Comparison of ENCODE assay signal across 17 cellular contexts in the genomic region with DNA sequence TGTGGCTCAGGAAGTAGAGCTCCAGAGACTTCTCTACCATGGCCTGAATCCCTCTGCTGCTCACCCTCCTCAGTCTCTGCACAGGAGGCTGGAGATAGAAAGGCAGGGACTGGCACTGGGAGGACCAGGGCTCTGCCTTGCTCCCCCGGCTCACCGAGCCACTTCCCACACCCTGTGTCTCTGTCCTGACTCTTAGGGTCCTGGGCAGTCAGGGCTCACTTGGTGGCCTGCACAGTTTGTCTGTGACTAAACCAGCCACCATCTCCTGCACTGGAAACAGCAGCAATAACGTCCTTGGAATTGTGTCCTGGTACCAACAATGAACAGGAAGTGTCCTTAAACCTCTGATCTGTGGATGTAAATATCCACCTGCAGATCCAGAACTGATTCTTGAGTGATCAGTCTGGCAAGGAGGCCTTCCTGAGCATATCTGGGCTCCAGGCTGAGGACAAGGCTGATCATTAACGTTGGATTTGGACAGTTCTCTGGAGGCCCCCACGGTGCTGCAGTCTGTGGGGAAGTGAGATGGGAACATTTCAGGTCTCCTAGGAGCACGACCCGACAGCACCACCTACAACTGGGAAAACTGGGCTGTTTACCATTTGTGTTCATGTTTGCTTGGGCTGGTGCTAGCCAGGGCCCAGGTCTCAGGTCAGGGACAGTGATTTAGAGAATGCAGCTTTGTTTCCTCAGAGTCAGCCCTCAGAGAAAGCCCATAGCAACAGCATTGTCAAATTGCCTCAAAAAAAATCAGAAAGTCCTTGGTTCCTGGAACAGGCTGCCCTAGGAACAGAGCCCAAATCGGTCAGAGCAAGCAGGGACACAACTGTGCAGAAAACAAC.
"Had no signal": no experiment of that assay in that cellular context is flagged by ENCODE, and none has a peak within 500 bp of the region (broad histone marks: within the 10 kb centered on the region; RNA-seq: fewer than 3 reads in every experiment).

No MANE protein-coding gene starts in this region.

- H3K4me3 Mint-ChIP-seq: activated CD4-positive, alpha-beta memory T cell treated with anti-CD3 and anti-CD28 coated beads for 36 hours; activated CD4-positive, alpha-beta T cell treated with anti-CD3 and anti-CD28 coated beads for 36 hours; activated naive CD4-positive, alpha-beta T cell treated with anti-CD3 and anti-CD28 coated beads, Interleukin-2, amount 50 U/mL, for 24 hours; activated T-cell treated with anti-CD3 and anti-CD28 coated beads, Interleukin-2, amount 50 U/mL, for 24 hours; neural progenitor cell; T-cell had no signal

- H3K4me1 Mint-ChIP-seq: activated CD4-positive, alpha-beta T cell treated with anti-CD3 and anti-CD28 coated beads for 36 hours; activated naive CD4-positive, alpha-beta T cell treated with anti-CD3 and anti-CD28 coated beads, Interleukin-2, amount 50 U/mL, for 24 hours had no signal

- H3K4me2 ChIP-seq: neural progenitor cell had no signal

- H3K27me3 ChIP-seq: ovary had no signal

- H3K36me3 Mint-ChIP-seq: activated CD4-positive, alpha-beta memory T cell treated with anti-CD3 and anti-CD28 coated beads for 36 hours; activated naive CD4-positive, alpha-beta T cell treated with anti-CD3 and anti-CD28 coated beads, Interleukin-2, amount 50 U/mL, for 24 hours; neural progenitor cell; T-cell had no signal

- H3K9me3 ChIP-seq: left lung, ovary had no signal

- ATAC-seq: activated CD4-positive, alpha-beta T cell treated with anti-CD3 and anti-CD28 coated beads for 36 hours; left lung; T-cell had no signal

- H3K27ac ChIP-seq: left lung, neural progenitor cell, ovary had no signal

- H3K4me3 ChIP-seq: left lung, neural progenitor cell, ovary had no signal

- H3K27ac Mint-ChIP-seq: activated CD4-positive, alpha-beta memory T cell treated with anti-CD3 and anti-CD28 coated beads for 36 hours; activated CD4-positive, alpha-beta T cell treated with anti-CD3 and anti-CD28 coated beads for 36 hours; activated naive CD4-positive, alpha-beta T cell treated with anti-CD3 and anti-CD28 coated beads, Interleukin-2, amount 50 U/mL, for 24 hours; activated T-cell treated with anti-CD3 and anti-CD28 coated beads, Interleukin-2, amount 50 U/mL, for 24 hours; neural progenitor cell; T-cell had no signal

- H3K9me3 Mint-ChIP-seq: activated CD4-positive, alpha-beta memory T cell treated with anti-CD3 and anti-CD28 coated beads for 36 hours; activated naive CD4-positive, alpha-beta T cell treated with anti-CD3 and anti-CD28 coated beads, Interleukin-2, amount 50 U/mL, for 24 hours; activated T-cell treated with anti-CD3 and anti-CD28 coated beads, Interleukin-2, amount 50 U/mL, for 24 hours; T-cell had no signal

- H3K4me1 ChIP-seq: left lung had no signal

- H3K36me3 ChIP-seq: left lung, neural progenitor cell, ovary had no signal

- DNase-seq: activated CD4-positive, alpha-beta memory T cell treated with anti-CD3 and anti-CD28 coated beads for 36 hours; activated CD4-positive, alpha-beta T cell treated with anti-CD3 and anti-CD28 coated beads for 36 hours; activated T-cell treated with anti-CD3 and anti-CD28 coated beads, Interleukin-2, amount 50 U/mL, for 24 hours; hippocampal formation; kidney; left lung; mesendoderm; retina; stimulated activated CD4-positive, alpha-beta T cell treated with anti-CD3 and anti-CD28 coated beads, Interleukin-15, amount 100 ng/mL, for 24 hours; stimulated activated CD4-positive, alpha-beta T cell treated with anti-CD3 and anti-CD28 coated beads, Interleukin-4, amount 100 ng/mL, for 1 hour; stimulated activated naive CD4-positive, alpha-beta T cell treated with Interleukin-2 at 50 U/mL for 16 hours; T-cell; T-helper 9 cell; trophoblast cell had no signal
